Comparison of ENCODE assay signal across 1 cellular context in the genomic region with DNA sequence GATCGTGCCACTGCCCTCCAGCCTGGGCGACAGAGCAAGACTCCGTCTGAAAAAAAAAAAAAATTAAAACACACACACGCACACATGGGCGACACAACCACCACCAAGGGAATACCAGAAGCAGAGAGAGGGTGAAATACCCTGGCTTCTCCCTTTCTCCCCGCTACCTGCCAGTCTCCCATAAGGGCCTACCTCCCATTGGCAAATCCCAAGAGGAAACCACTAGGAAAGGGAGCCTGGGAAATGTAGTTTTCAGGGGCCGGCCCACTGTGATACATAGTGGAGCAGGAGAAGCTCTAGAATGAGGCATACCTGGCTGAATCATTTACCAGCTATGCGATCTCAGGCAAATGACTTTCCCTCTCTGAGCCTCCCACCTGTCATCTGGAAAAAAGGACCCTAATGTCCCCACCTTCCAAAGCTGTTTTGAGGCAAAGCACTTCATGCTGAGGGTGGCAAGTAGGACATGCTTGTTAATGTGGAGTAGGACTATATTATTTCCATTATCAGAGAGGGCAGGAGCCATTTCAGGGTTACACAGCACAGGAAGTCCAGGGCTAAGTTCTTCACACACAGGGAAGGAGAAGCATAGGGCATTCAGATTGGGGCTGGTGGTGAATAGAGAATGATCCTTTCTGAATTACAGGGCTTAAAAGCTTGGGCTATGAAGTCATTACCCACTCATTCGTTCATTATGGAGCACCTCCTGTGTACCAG.
TF ChIP-seq lines count a peak whose summit lies in the region.

No MANE protein-coding gene starts in this region.

TF ChIP-seq in IMR-90, 13 proteins besides CTCF, POLR2A, EP300 and RAD21:
- TF ChIP-seq, protein P1, sequence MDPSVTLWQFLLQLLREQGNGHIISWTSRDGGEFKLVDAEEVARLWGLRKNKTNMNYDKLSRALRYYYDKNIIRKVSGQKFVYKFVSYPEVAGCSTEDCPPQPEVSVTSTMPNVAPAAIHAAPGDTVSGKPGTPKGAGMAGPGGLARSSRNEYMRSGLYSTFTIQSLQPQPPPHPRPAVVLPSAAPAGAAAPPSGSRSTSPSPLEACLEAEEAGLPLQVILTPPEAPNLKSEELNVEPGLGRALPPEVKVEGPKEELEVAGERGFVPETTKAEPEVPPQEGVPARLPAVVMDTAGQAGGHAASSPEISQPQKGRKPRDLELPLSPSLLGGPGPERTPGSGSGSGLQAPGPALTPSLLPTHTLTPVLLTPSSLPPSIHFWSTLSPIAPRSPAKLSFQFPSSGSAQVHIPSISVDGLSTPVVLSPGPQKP (IDR thresholded peaks at IDR 0.05; ENCODE audit: borderline replicate concordance, low read depth, low read length), result no peak
- TF ChIP-seq MAZ (IDR thresholded peaks at IDR 0.05; ENCODE audit: borderline replicate concordance, low read depth, low read length) (no peak), NFE2L2 (IDR thresholded peaks at IDR 0.05; ENCODE audit: low read depth, low read length) (no peak), MAFK (IDR thresholded peaks at IDR 0.05; ENCODE audit: low read depth, low read length) (no peak), RFX5 (IDR thresholded peaks at IDR 0.05; ENCODE audit: low read depth, low read length) (no peak), CEBPB (IDR thresholded peaks at IDR 0.05; ENCODE audit: low read depth, low read length) (no peak), CHD1 (IDR thresholded peaks at IDR 0.05; ENCODE audit: low read depth, low read length) (no peak), FOS (IDR thresholded peaks at IDR 0.05; ENCODE audit: low read depth, low read length) (no peak), RCOR1 (IDR thresholded peaks at IDR 0.05; ENCODE audit: insufficient replicate concordance, low read length) (no peak), BHLHE40 (IDR thresholded peaks at IDR 0.05; ENCODE audit: low read depth, low read length) (no peak), SMC3 (IDR thresholded peaks at IDR 0.05; ENCODE audit: low read depth, low read length) (no peak), MXI1 (IDR thresholded peaks at IDR 0.05; ENCODE audit: borderline replicate concordance, low read depth, low read length) (no peak)
- TF ChIP-seq, protein P2, sequence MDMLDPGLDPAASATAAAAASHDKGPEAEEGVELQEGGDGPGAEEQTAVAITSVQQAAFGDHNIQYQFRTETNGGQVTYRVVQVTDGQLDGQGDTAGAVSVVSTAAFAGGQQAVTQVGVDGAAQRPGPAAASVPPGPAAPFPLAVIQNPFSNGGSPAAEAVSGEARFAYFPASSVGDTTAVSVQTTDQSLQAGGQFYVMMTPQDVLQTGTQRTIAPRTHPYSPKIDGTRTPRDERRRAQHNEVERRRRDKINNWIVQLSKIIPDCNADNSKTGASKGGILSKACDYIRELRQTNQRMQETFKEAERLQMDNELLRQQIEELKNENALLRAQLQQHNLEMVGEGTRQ (IDR thresholded peaks at IDR 0.05; ENCODE audit: low read depth, low read length), result no peak
